ENCODE assay signal across 1 cellular context in genomic region chr19:15125232-15126067, GRCh38.
TF ChIP-seq lines count a peak whose summit lies in the region.

No MANE protein-coding gene starts in this region.

TF ChIP-seq in HEK293, 187 proteins besides CTCF, POLR2A, EP300 and RAD21 (continued from another document and continues in another):
- TF ChIP-seq ZNF645 (tag by site-specific recombination; IDR thresholded peaks at IDR 0.05) (0 out of 2 replicates have a peak, but pooled peaks have one; percentile 67), PRDM2 (tag by site-specific recombination; IDR thresholded peaks at IDR 0.05; ENCODE audit: borderline replicate concordance) (no peak), ZNF692 (tag by site-specific recombination; IDR thresholded peaks at IDR 0.05) (peak; percentile 98), ZNF843 (tag by site-specific recombination; IDR thresholded peaks at IDR 0.05) (peak; percentile 66; the same call in 1 of the 2 replicates), SCRT2 (tag by site-specific recombination; IDR thresholded peaks at IDR 0.05) (no peak), KLF16 (tag by site-specific recombination; IDR thresholded peaks at IDR 0.05) (peak; percentile 97), ZFP37 (tag by site-specific recombination; IDR thresholded peaks at IDR 0.05) (no peak), KLF10 (tag by site-specific recombination; IDR thresholded peaks at IDR 0.05) (peak; percentile 59), ZNF404 (tag by site-specific recombination; IDR thresholded peaks at IDR 0.05) (no peak), ZNF426 (tag by site-specific recombination; IDR thresholded peaks at IDR 0.05) (no peak), ZNF449 (tag by site-specific recombination; IDR thresholded peaks at IDR 0.05) (peak; percentile 34; the same call in 1 of the 2 replicates), ZSCAN18 (tag by site-specific recombination; IDR thresholded peaks at IDR 0.05) (0 out of 2 replicates have a peak, but pooled peaks have one; percentile 41), ZNF292 (tag by site-specific recombination; IDR thresholded peaks at IDR 0.05; ENCODE audit: borderline replicate concordance, low read depth) (no peak), ZNF501 (tag by site-specific recombination; IDR thresholded peaks at IDR 0.05) (no peak), GLI4 (tag by site-specific recombination; IDR thresholded peaks at IDR 0.05) (peak; percentile 64; the same call in 1 of the 2 replicates), HOXA7 (CRISPR knock-in tag; IDR thresholded peaks at IDR 0.05; ENCODE audit: borderline replicate concordance) (no peak), ZNF146 (tag by site-specific recombination; IDR thresholded peaks at IDR 0.05) (0 out of 2 replicates have a peak, but pooled peaks have one; percentile 13), ZNF19 (tag by site-specific recombination; IDR thresholded peaks at IDR 0.05; ENCODE audit: low read depth) (no peak), ZNF76 (tag by site-specific recombination; IDR thresholded peaks at IDR 0.05; ENCODE audit: borderline replicate concordance, low read depth) (peak; percentile 47; the same call in 1 of the 2 replicates), ZNF544 (tag by site-specific recombination; IDR thresholded peaks at IDR 0.05) (no peak), ZNF423 (tag by site-specific recombination; IDR thresholded peaks at IDR 0.05) (no peak), AEBP2 (tag by site-specific recombination; IDR thresholded peaks at IDR 0.05; ENCODE audit: borderline replicate concordance) (no peak), ZSCAN16 (tag by site-specific recombination; IDR thresholded peaks at IDR 0.05) (no peak), ZNF266 (tag by site-specific recombination; IDR thresholded peaks at IDR 0.05; ENCODE audit: low read depth) (no peak), ZNF239 (tag by site-specific recombination; IDR thresholded peaks at IDR 0.05) (0 out of 2 replicates have a peak, but pooled peaks have one; percentile 22), HIC1 (tag by site-specific recombination; IDR thresholded peaks at IDR 0.05) (peak; percentile 96), KLF1 (tag by site-specific recombination; IDR thresholded peaks at IDR 0.05) (peak; percentile 86; the same call in 1 of the 2 replicates), KLF8 (tag by site-specific recombination; IDR thresholded peaks at IDR 0.05) (peak; percentile 85), IKZF3 (tag by site-specific recombination; IDR thresholded peaks at IDR 0.05) (0 out of 2 replicates have a peak, but pooled peaks have one; percentile 14), ZNF148 (tag by site-specific recombination; IDR thresholded peaks at IDR 0.05; ENCODE audit: borderline replicate concordance) (no peak), ZNF155 (tag by site-specific recombination; IDR thresholded peaks at IDR 0.05) (no peak), ZNF10 (tag by site-specific recombination; IDR thresholded peaks at IDR 0.05) (peak; percentile 75; the same call in 1 of the 2 replicates), SETDB1 (IDR thresholded peaks at IDR 0.05; ENCODE audit: insufficient read length, low read length) (no peak), ZNF211 (tag by site-specific recombination; IDR thresholded peaks at IDR 0.05; ENCODE audit: low read depth) (no peak), ZNF280D (tag by site-specific recombination; IDR thresholded peaks at IDR 0.05) (0 out of 2 replicates have a peak, but pooled peaks have one; percentile 26), ZNF174 (tag by site-specific recombination; IDR thresholded peaks at IDR 0.05) (no peak), ZNF23 (tag by site-specific recombination; IDR thresholded peaks at IDR 0.05; ENCODE audit: borderline replicate concordance) (no peak), MZF1 (tag by site-specific recombination; IDR thresholded peaks at IDR 0.05; ENCODE audit: borderline replicate concordance) (no peak)
